In genomic region chr6:28134716-28135115, GRCh38 we compare ENCODE assay signal across 17 cellular contexts. TPM values are rescaled to one million over a fixed set of nuclear protein-coding genes. Genes with fewer than 3 reads are reported as not detected.
DNase-seq lines count a peak whose midpoint lies in the region; ATAC-seq, FAIRE-seq and TF ChIP-seq lines count a peak whose summit lies in the region.
"Had no signal": no experiment of that assay in that cellular context is flagged by ENCODE, and none has a peak within 500 bp of the region (broad histone marks: within the 10 kb centered on the region; RNA-seq: fewer than 3 reads in every experiment).

No MANE protein-coding gene starts in this region.

- no peak for ATAC-seq in activated CD4-positive, alpha-beta T cell treated with anti-CD3 and anti-CD28 coated beads for 36 hours
- ATAC-seq in WTC11: no peak
- ATAC-seq in naive thymus-derived CD8-positive, alpha-beta T cell: no peak

- no peak overlapping the region for H3K4me3 ChIP-seq in kidney (ENCODE audit: low read length in 2 of 2)
- H3K4me3 ChIP-seq: ovary had no signal

- H3K4me1 ChIP-seq in kidney (ENCODE audit: control insufficient read depth in 1 of 2, insufficient read depth in 1 of 2, low read depth in 1 of 2, low read length in 2 of 2): peaks cover 0 to 8% of the 10 kb centered on the region in 2 donors

- no peak overlapping the region for H3K27ac ChIP-seq in kidney (ENCODE audit: low read depth in 2 of 2, low read length in 2 of 2)
- H3K27ac ChIP-seq: ovary had no signal

- no peaks in the 10 kb centered on the region for H3K9me3 ChIP-seq in kidney (ENCODE audit: control insufficient read depth in 1 of 2, low read length in 2 of 2)
- H3K9me3 ChIP-seq: ovary had no signal

- no peak for FAIRE-seq in kidney (lab: Jason Lieb, UNC)
- FAIRE-seq: endometrium, small intestine had no signal

- H3K36me3 ChIP-seq in kidney (ENCODE audit: control insufficient read depth in 1 of 2, insufficient read depth in 2 of 2, low read length in 2 of 2): peaks cover 0 to 8% of the 10 kb centered on the region in 2 donors
- H3K36me3 ChIP-seq: ovary had no signal

- H3K4me1 Mint-ChIP-seq in activated CD4-positive, alpha-beta T cell treated with anti-CD3 and anti-CD28 coated beads for 36 hours: peaks cover 56% of the 10 kb centered on the region
- H3K4me1 Mint-ChIP-seq in WTC11: peaks cover 21% of the 10 kb centered on the region
- H3K4me1 Mint-ChIP-seq in naive thymus-derived CD8-positive, alpha-beta T cell: peaks cover 37 to 70% (median 63%) of the 10 kb centered on the region in 4 donors

- H3K36me3 Mint-ChIP-seq in activated CD4-positive, alpha-beta T cell treated with anti-CD3 and anti-CD28 coated beads for 36 hours (ENCODE audit: low read depth): peaks cover 37% of the 10 kb centered on the region
- H3K36me3 Mint-ChIP-seq in WTC11: peaks cover 8% of the 10 kb centered on the region; the same call in 1 of the 2 replicates
- peaks cover 0 to 34% (median 0%) of the 10 kb centered on the region in 3 donors for H3K36me3 Mint-ChIP-seq in naive thymus-derived CD8-positive, alpha-beta T cell

- no peak for DNase-seq in activated CD4-positive, alpha-beta T cell treated with anti-CD3 and anti-CD28 coated beads for 36 hours
- DNase-seq in activated CD4-positive, alpha-beta T cell treated with anti-CD3 and anti-CD28 coated beads, Interleukin-2, amount 50 U/mL, for 4 hours: no peak
- DNase-seq in GF-D8 (lab: John Stamatoyannopoulos, UW) (peak; percentile 4), WTC11 (ENCODE audit: low spot score) (no peak), NCI-H1694 (lab: John Stamatoyannopoulos, UW) (no peak), epidermal melanocyte (ENCODE audit: insufficient read length, low spot score) (no peak), kidney (no peak)
- no peak for DNase-seq in naive thymus-derived CD8-positive, alpha-beta T cell
- DNase-seq: activated CD4-positive, CD25-positive, alpha-beta regulatory T cell treated with anti-CD3 and anti-CD28 coated beads, Interleukin-2, amount 50 U/mL, for 72 hours; ovary; Right ventricle myocardium superior; small intestine; T-helper 9 cell had no signal

- H3K9me3 Mint-ChIP-seq in activated CD4-positive, alpha-beta T cell treated with anti-CD3 and anti-CD28 coated beads for 36 hours (ENCODE audit: low read depth): no peaks in the 10 kb centered on the region
- H3K9me3 Mint-ChIP-seq in WTC11: no peaks in the 10 kb centered on the region
- H3K9me3 Mint-ChIP-seq in naive thymus-derived CD8-positive, alpha-beta T cell: no peaks in the 10 kb centered on the region
- H3K9me3 Mint-ChIP-seq: GM23338, type B pancreatic cell had no signal

- POLR2A ChIA-PET in activated CD4-positive, alpha-beta T cell treated with anti-CD3 and anti-CD28 coated beads for 36 hours (lab: Charles Lee): no interaction called here
- POLR2A ChIA-PET in WTC11 (lab: Charles Lee): no interaction called here
- POLR2A ChIA-PET in naive thymus-derived CD8-positive, alpha-beta T cell (lab: Charles Lee): interaction anchor here (1.2 kb wide), 1 partner anchor 11 kb away, joined by 3 read pairs; no protein-coding TSS in a partner anchor

- peak overlapping the region; percentile 82 for H3K27ac Mint-ChIP-seq in activated CD4-positive, alpha-beta T cell treated with anti-CD3 and anti-CD28 coated beads for 36 hours
- peak overlapping the region; percentile 57; the same call in 1 of the 2 replicates for H3K27ac Mint-ChIP-seq in WTC11
- peak overlapping the region; percentile 3 to 79 (median 46) for H3K27ac Mint-ChIP-seq in naive thymus-derived CD8-positive, alpha-beta T cell
- H3K27ac Mint-ChIP-seq: GM23338 had no signal

- H3K27me3 Mint-ChIP-seq in activated CD4-positive, alpha-beta T cell treated with anti-CD3 and anti-CD28 coated beads for 36 hours: no peaks in the 10 kb centered on the region
- H3K27me3 Mint-ChIP-seq in WTC11 (ENCODE audit: low read depth): peaks cover 16% of the 10 kb centered on the region
- no peaks in the 10 kb centered on the region for H3K27me3 Mint-ChIP-seq in naive thymus-derived CD8-positive, alpha-beta T cell
- H3K27me3 Mint-ChIP-seq: type B pancreatic cell had no signal

- H3K4me3 Mint-ChIP-seq in activated CD4-positive, alpha-beta T cell treated with anti-CD3 and anti-CD28 coated beads for 36 hours: peak overlapping the region; percentile 43
- H3K4me3 Mint-ChIP-seq in WTC11: no peak overlapping the region
- peak overlapping the region in 1 of 10 donors; percentile 31 for H3K4me3 Mint-ChIP-seq in naive thymus-derived CD8-positive, alpha-beta T cell

- no peak overlapping the region for H3K9ac ChIP-seq in kidney (ENCODE audit: low read length in 2 of 2)

- CTCF ChIA-PET in activated CD4-positive, alpha-beta T cell treated with anti-CD3 and anti-CD28 coated beads for 36 hours (lab: Charles Lee): no interaction called here
- CTCF ChIA-PET in WTC11 (lab: Charles Lee): interaction anchor here (0.9 kb wide), 1 partner anchor 222 kb away, joined by 3 read pairs; no protein-coding TSS in a partner anchor

- intact Hi-C loops in activated CD4-positive, alpha-beta T cell treated with anti-CD3 and anti-CD28 coated beads for 36 hours (cut with DNase I, micrococcal nuclease): loop anchor here (1.0 to 10.0 kb wide), 9 partner anchors 133 to 848 kb away; partner anchors contain the start of genes ZSCAN26 (in 1 of the 2) and ZSCAN31 (in 1 of the 2)
- intact Hi-C loops in kidney (cut with DNase I): no loop called here

- TF ChIP-seq CTCF in WTC11 (IDR thresholded peaks at IDR 0.05) (no peak), kidney (IDR thresholded peaks at IDR 0.05; ENCODE audit: borderline replicate concordance, extremely low read depth, insufficient read depth) (no peak)

TF ChIP-seq in WTC11, 78 proteins besides CTCF, POLR2A, EP300 and RAD21 (continues in another document):
- TF ChIP-seq ZNF532 (CRISPR knock-in tag; IDR thresholded peaks at IDR 0.05; ENCODE audit: borderline replicate concordance) (no peak), OVOL2 (CRISPR knock-in tag; IDR thresholded peaks at IDR 0.05; ENCODE audit: borderline replicate concordance) (no peak), ZNF232 (CRISPR knock-in tag; IDR thresholded peaks at IDR 0.05) (no peak), ZNF121 (CRISPR knock-in tag; IDR thresholded peaks at IDR 0.05) (no peak), JUN (CRISPR knock-in tag; IDR thresholded peaks at IDR 0.05) (no peak), E2F4 (CRISPR knock-in tag; IDR thresholded peaks at IDR 0.05; ENCODE audit: borderline replicate concordance, low read depth) (no peak)

RNA-seq across cellular contexts. Expression of gene ZKSCAN8, which starts 7.0 kb away (rescaled TPM):
- total RNA-seq in activated CD4-positive, alpha-beta T cell treated with anti-CD3 and anti-CD28 coated beads for 36 hours: 10 to 100 TPM; 17.5 to 20.7 TPM
- total RNA-seq in WTC11 (2021) (21.7 to 22.9 TPM (median 22.7 TPM) in 3 replicates), kidney (26.4 TPM)
- 10 to 100 TPM; 41.2 to 45.0 TPM for total RNA-seq in naive thymus-derived CD8-positive, alpha-beta T cell
- polyA plus RNA-seq in naive thymus-derived CD8-positive, alpha-beta T cell: 1 to 10 TPM in 2 of 3 donors, under 1 TPM in 1; 0.19 to 2.6 (median 1.1) TPM
- 3.5 TPM for polyA plus RNA-seq in kidney (ENCODE audit: insufficient read depth, low read depth, low replicate concordance)

RNA-seq across cellular contexts. Expression of gene ZSCAN16, which starts 10.3 kb away (rescaled TPM):
- total RNA-seq in activated CD4-positive, alpha-beta T cell treated with anti-CD3 and anti-CD28 coated beads for 36 hours: 1 to 10 TPM; 2.1 to 2.6 TPM
- total RNA-seq in WTC11 (2021) (5.7 to 7.3 TPM (median 7.1 TPM) in 3 replicates), kidney (6.1 TPM)
- total RNA-seq in naive thymus-derived CD8-positive, alpha-beta T cell: 10 to 100 TPM; 13.9 TPM
- polyA plus RNA-seq in naive thymus-derived CD8-positive, alpha-beta T cell: 10 to 100 TPM in 2 of 3 donors, 1 to 10 TPM in 1; 6.0 to 13.2 (median 11.5) TPM
- 6.8 TPM for polyA plus RNA-seq in kidney (ENCODE audit: insufficient read depth, low read depth, low replicate concordance)
- total RNA-seq: G401 had no signal

RNA-seq across cellular contexts. Expression of gene ZNF165, which starts 54.3 kb away (rescaled TPM):
- total RNA-seq in activated CD4-positive, alpha-beta T cell treated with anti-CD3 and anti-CD28 coated beads for 36 hours: 1 to 10 TPM; 4.6 TPM
- total RNA-seq in WTC11 (2021) (8.0 to 9.4 TPM (median 9.2 TPM) in 3 replicates), kidney (3.6 TPM)
- 1 to 10 TPM in 1 of 2 experiments, under 1 TPM in 1; 0.83 to 1.0 TPM for total RNA-seq in naive thymus-derived CD8-positive, alpha-beta T cell
- polyA plus RNA-seq in naive thymus-derived CD8-positive, alpha-beta T cell: 1 to 10 TPM in 1 of 3 donors, under 1 TPM in 2; 0.44 to 1.3 (median 0.90) TPM
- 3.0 TPM for polyA plus RNA-seq in kidney (ENCODE audit: insufficient read depth, low read depth, low replicate concordance)
